Comparison of ENCODE assay signal across 21 cellular contexts in genomic region chr4:189502841-189503240, GRCh38.
DNase-seq lines count a peak whose midpoint lies in the region; ATAC-seq and TF ChIP-seq lines count a peak whose summit lies in the region.
"Had no signal": no experiment of that assay in that cellular context is flagged by ENCODE, and none has a peak within 500 bp of the region (broad histone marks: within the 10 kb centered on the region; RNA-seq: fewer than 3 reads in every experiment).

No MANE protein-coding gene starts in this region.

- no peak overlapping the region for H2AFZ ChIP-seq in mammary epithelial cell (ENCODE audit: low read depth, low read length)
- H2AFZ ChIP-seq: GM23248 had no signal

- H3K4me1 ChIP-seq in mammary epithelial cell (ENCODE audit: insufficient read depth, low read length): no peaks in the 10 kb centered on the region
- H3K4me1 ChIP-seq: A549, BLaER1, left ventricle myocardium inferior, tibial artery had no signal

- no peaks in the 10 kb centered on the region for H3K36me3 ChIP-seq in mammary epithelial cell (ENCODE audit: insufficient read depth, low read length)
- H3K36me3 ChIP-seq: BLaER1, left ventricle myocardium inferior, MG63, tibial artery had no signal

- no peak overlapping the region for H3K4me3 ChIP-seq in mammary epithelial cell (replicated peaks in 1 of 3; ENCODE audit: insufficient read depth in 1 of 3, low read depth in 2 of 3, low read length in 3 of 3)
- H3K4me3 ChIP-seq: A549, BLaER1, GM23248, left ventricle myocardium inferior, MG63, tibial artery had no signal

- DNase-seq in mammary epithelial cell (peak; percentile 0), MCF 10A (ENCODE audit: unreplicated experiment) (no peak), H4 (ENCODE audit: low spot score) (no peak), NCI-H146 treated with DMSO at 0.1 percent for 48 hours (lab: John Stamatoyannopoulos, UW; ENCODE audit: unreplicated experiment) (no peak)
- DNase-seq: activated CD4-positive, alpha-beta T cell treated with anti-CD3 and anti-CD28 coated beads, Interleukin-2, amount 50 U/mL, for 4 hours; activated naive CD4-positive, alpha-beta T cell treated with anti-CD3 and anti-CD28 coated beads, Interleukin-2, amount 50 U/mL, for 16 hours; activated T-cell treated with anti-CD3 and anti-CD28 coated beads for 4 hours; glutamatergic neuron; GM23248; left ventricle myocardium inferior; MG63; NCI-H1694; NCI-H345; stimulated activated naive B cell treated with anti-CD40 and anti-IgM and Interleukin-4, amounts not matched to agents 10 μg/mL and 1 μg/mL and 100 μg/mL, for 72 hours; tibial artery had no signal

- no peak for TF ChIP-seq CTCF in mammary epithelial cell (conservative IDR thresholded peaks at IDR 0.05 in 1 of 2, IDR thresholded peaks at IDR 0.05 in 1 of 2; ENCODE audit: extremely low read depth in 1 of 2, insufficient read depth in 1 of 2, low read depth in 1 of 2, low read length in 2 of 2)
- TF ChIP-seq CTCF in MCF 10A (IDR thresholded peaks at IDR 0.05; ENCODE audit: unreplicated experiment): no peak

- no peak overlapping the region for H3K4me3 Mint-ChIP-seq in MCF 10A (ENCODE audit: unreplicated experiment)
- H3K4me3 Mint-ChIP-seq: stimulated activated naive B cell treated with anti-CD40 and anti-IgM and Interleukin-4, amounts not matched to agents 10 μg/mL and 1 μg/mL and 100 μg/mL, for 72 hours had no signal

- no peak overlapping the region for H3K27ac Mint-ChIP-seq in MCF 10A (ENCODE audit: low read depth, unreplicated experiment)
- H3K27ac Mint-ChIP-seq: stimulated activated naive B cell treated with anti-CD40 and anti-IgM and Interleukin-4, amounts not matched to agents 10 μg/mL and 1 μg/mL and 100 μg/mL, for 72 hours had no signal

- no peak overlapping the region for H3K9ac ChIP-seq in mammary epithelial cell (ENCODE audit: insufficient read depth, low read length)
- H3K9ac ChIP-seq: BLaER1, GM23248 had no signal

- ATAC-seq in HG02678 (IDR thresholded peaks at IDR 0.05; ENCODE audit: unreplicated experiment) (peak; percentile 62), HG03460 (IDR thresholded peaks at IDR 0.05; ENCODE audit: unreplicated experiment) (peak; percentile 67), HG03135 (IDR thresholded peaks at IDR 0.05; ENCODE audit: unreplicated experiment) (no peak), HG03097 (IDR thresholded peaks at IDR 0.05; ENCODE audit: low FRiP score, unreplicated experiment) (no peak)
- ATAC-seq: A549 had no signal

- intact Hi-C loops in mammary epithelial cell (cut with micrococcal nuclease) (no loop called here), MCF 10A (cut with micrococcal nuclease) (no loop called here)

- no peak overlapping the region for H3K27ac ChIP-seq in mammary epithelial cell (ENCODE audit: insufficient read depth, low read depth, low read length)
- H3K27ac ChIP-seq: A549, BLaER1, GM23248, left ventricle myocardium inferior, tibial artery had no signal

- CTCF ChIA-PET in mammary epithelial cell (lab: Charles Lee; ENCODE audit: low non-redundant PET): no interaction called here
- CTCF ChIA-PET in MCF 10A (lab: Yijun Ruan, JAX): no interaction called here

- H3K9me3 ChIP-seq in mammary epithelial cell (replicated peaks; ENCODE audit: insufficient read depth, low read length): peaks cover 17% of the 10 kb centered on the region
- H3K9me3 ChIP-seq: A549, BLaER1, left ventricle myocardium inferior, MG63, tibial artery had no signal

- H3K27me3 ChIP-seq in mammary epithelial cell (ENCODE audit: insufficient read depth, low read length): no peaks in the 10 kb centered on the region
- H3K27me3 ChIP-seq: BLaER1, MG63, tibial artery had no signal

- H3K36me3 Mint-ChIP-seq in MCF 10A (ENCODE audit: insufficient read depth, unreplicated experiment): no peaks in the 10 kb centered on the region
- H3K36me3 Mint-ChIP-seq: stimulated activated naive B cell treated with anti-CD40 and anti-IgM and Interleukin-4, amounts not matched to agents 10 μg/mL and 1 μg/mL and 100 μg/mL, for 72 hours had no signal

- POLR2A ChIA-PET in MCF 10A (lab: Yijun Ruan, JAX): no interaction called here

- 14% methylated on average over 10 of the region's 10 CpGs for WGBS in mammary epithelial cell (ENCODE audit: low coverage, missing lambda C conversion rate)

- in situ Hi-C loops in mammary epithelial cell (cut with MboI; ENCODE audit: low sequenced_read_pairs in 2 of 2): no loop called here

- H3K4me1 Mint-ChIP-seq in MCF 10A (ENCODE audit: insufficient read depth, unreplicated experiment): no peaks in the 10 kb centered on the region
- H3K4me1 Mint-ChIP-seq: stimulated activated naive B cell treated with anti-CD40 and anti-IgM and Interleukin-4, amounts not matched to agents 10 μg/mL and 1 μg/mL and 100 μg/mL, for 72 hours had no signal

- no peak overlapping the region for H3K4me2 ChIP-seq in mammary epithelial cell (ENCODE audit: insufficient read depth, low read depth, low read length)
- H3K4me2 ChIP-seq: A549, BLaER1 had no signal

- H3K9me3 Mint-ChIP-seq in MCF 10A (ENCODE audit: unreplicated experiment): peaks cover 10% of the 10 kb centered on the region

- no peaks in the 10 kb centered on the region for H4K20me1 ChIP-seq in mammary epithelial cell (ENCODE audit: insufficient read depth, low read length)
- H4K20me1 ChIP-seq: BLaER1 had no signal

- H3K27me3 Mint-ChIP-seq in MCF 10A (ENCODE audit: insufficient read depth, unreplicated experiment): no peaks in the 10 kb centered on the region
- H3K27me3 Mint-ChIP-seq: stimulated activated naive B cell treated with anti-CD40 and anti-IgM and Interleukin-4, amounts not matched to agents 10 μg/mL and 1 μg/mL and 100 μg/mL, for 72 hours had no signal

- no peaks in the 10 kb centered on the region for H3K79me2 ChIP-seq in mammary epithelial cell (ENCODE audit: insufficient read depth, low read length)

- BruUV-seq in mammary epithelial cell (replicated peaks; lab: Mats Ljungman, UMichigan): no TSS peak
- BruUV-seq in MCF 10A (replicated peaks; lab: Mats Ljungman, UMichigan): no TSS peak

- dilution Hi-C loops in mammary epithelial cell (cut with HindIII; ENCODE audit: low sequenced_read_pairs): no loop called here

Comparison
In these comparisons a context has a peak if more than half of its experiments do, and no peak if none do; other contexts are left out.
1. ATAC-seq: peak in HG02678 (single experiment) and HG03460 (single experiment); none in HG03135 (single experiment) and HG03097 (single experiment).